28 cellular contexts compared by ENCODE assay signal in the genomic region with DNA sequence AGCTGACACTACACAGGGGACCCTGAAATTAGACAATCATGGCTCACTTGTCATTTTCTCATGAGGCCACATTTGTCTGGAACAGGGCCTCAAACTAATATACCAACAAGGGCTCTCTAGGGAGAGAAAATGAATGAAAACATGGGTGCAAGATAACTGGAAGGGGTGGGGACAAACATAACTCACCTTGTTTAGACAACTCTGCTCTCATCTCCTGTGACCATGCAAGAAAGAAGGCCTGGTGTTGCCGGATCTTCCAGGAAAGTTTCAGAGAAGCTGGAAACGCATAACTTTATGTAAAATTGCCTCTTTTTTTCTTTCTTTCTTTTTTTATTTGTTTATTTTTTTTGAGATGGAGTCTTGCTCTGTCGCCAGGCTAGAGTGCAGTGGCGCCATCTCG.
DNase-seq lines count a peak whose midpoint lies in the region; ATAC-seq, FAIRE-seq and TF ChIP-seq lines count a peak whose summit lies in the region.
"Had no signal": no experiment of that assay in that cellular context is flagged by ENCODE, and none has a peak within 500 bp of the region (broad histone marks: within the 10 kb centered on the region; RNA-seq: fewer than 3 reads in every experiment).

No MANE protein-coding gene starts in this region.

- H3K36me3 ChIP-seq in K562 (ENCODE audit: control insufficient read depth, insufficient read depth, low read length) = no peaks in the 10 kb centered on the region
- H3K36me3 ChIP-seq: BE2C; BLaER1; BLaER1 treated with 17β-estradiol and CSF1 and Interleukin-3, amounts not matched to agents 10 nM and 100 nM had no signal

- H4K20me1 ChIP-seq in K562 (replicated peaks; ENCODE audit: control insufficient read depth, insufficient read depth, low read length) = no peaks in the 10 kb centered on the region
- H4K20me1 ChIP-seq: BLaER1; BLaER1 treated with 17β-estradiol and CSF1 and Interleukin-3, amounts not matched to agents 10 nM and 100 nM had no signal

- ATAC-seq in K562 (peak; percentile 38; the same call in 1 of the 3 replicates), GM18502 (IDR thresholded peaks at IDR 0.05; ENCODE audit: poor library complexity, unreplicated experiment) (no peak)
- ATAC-seq: A549; CD8-positive, alpha-beta T cell had no signal

- TF ChIP-seq CTCF in K562 (IDR thresholded peaks at IDR 0.05 in 2 of 3, conservative IDR thresholded peaks at IDR 0.05 in 1 of 3; ENCODE audit: insufficient read depth in 2 of 3, low read depth in 1 of 3, low read length in 3 of 3) = no peak

- no peak overlapping the region for H2AFZ ChIP-seq in K562 (ENCODE audit: low read depth, low read length)

- POLR2A ChIA-PET in K562 (lab: Yijun Ruan, JAX) = no interaction called here

- no peak overlapping the region for H3K27ac ChIP-seq in K562 (ENCODE audit: extremely low read depth, low read depth, low read length)
- H3K27ac ChIP-seq: 22Rv1; A549; BLaER1; BLaER1 treated with 17β-estradiol and CSF1 and Interleukin-3, amounts not matched to agents 10 nM and 100 nM; C4-2B had no signal

- H3K27me3 ChIP-seq in K562 (ENCODE audit: control insufficient read depth in 2 of 2, insufficient read depth in 2 of 2, low read length in 2 of 2) = no peaks in the 10 kb centered on the region
- H3K27me3 ChIP-seq: BE2C; BLaER1; BLaER1 treated with 17β-estradiol and CSF1 and Interleukin-3, amounts not matched to agents 10 nM and 100 nM had no signal

- no TSS peak for BruUV-seq in K562 (replicated peaks; lab: Mats Ljungman, UMichigan)

- no peak for TF ChIP-seq RAD21 in K562 (CRISPR knock-in tag; conservative IDR thresholded peaks at IDR 0.05 in 1 of 2, IDR thresholded peaks at IDR 0.05 in 1 of 2)

- TF ChIP-seq EP300 in K562 (IDR thresholded peaks at IDR 0.05; ENCODE audit: low read length) = no peak

- no peak overlapping the region; the same call in 1 of the 2 replicates for H3K4me2 ChIP-seq in K562 (ENCODE audit: insufficient read depth, low read length)
- H3K4me2 ChIP-seq: A549; BLaER1; BLaER1 treated with 17β-estradiol and CSF1 and Interleukin-3, amounts not matched to agents 10 nM and 100 nM had no signal

- H3K9ac ChIP-seq in K562 (ENCODE audit: insufficient read depth in 1 of 2, low read depth in 2 of 2, low read length in 2 of 2) = no peak overlapping the region
- H3K9ac ChIP-seq: BLaER1; BLaER1 treated with 17β-estradiol and CSF1 and Interleukin-3, amounts not matched to agents 10 nM and 100 nM had no signal

- 54% methylated on average over 4 of the region's 5 CpGs for WGBS in K562 (ENCODE audit: insufficient coverage, low coverage, missing lambda C conversion rate)

- no peaks in the 10 kb centered on the region for H3K9me3 ChIP-seq in K562 (replicated peaks; ENCODE audit: control insufficient read depth, insufficient read depth, low read depth, low read length)
- H3K9me3 ChIP-seq: A549, BE2C had no signal

- H3K79me2 ChIP-seq in K562 (ENCODE audit: control insufficient read depth, insufficient read depth, low read length) = no peaks in the 10 kb centered on the region

- intact Hi-C loops in K562 (cut with micrococcal nuclease) = no loop called here

- peaks cover 7 to 16% of the 10 kb centered on the region in 2 experiments; a peak in 4 of 5 replicates for H3K4me1 ChIP-seq in K562 (replicated peaks in 1 of 2; ENCODE audit: control insufficient read depth in 2 of 2, insufficient read depth in 2 of 2, low read length in 2 of 2)
- H3K4me1 ChIP-seq: BE2C; BLaER1; BLaER1 treated with 17β-estradiol and CSF1 and Interleukin-3, amounts not matched to agents 10 nM and 100 nM; Caco-2 had no signal

- TF ChIP-seq POLR2A in K562 (conservative IDR thresholded peaks at IDR 0.05) = no peak

- CTCF ChIA-PET in K562 (lab: Yijun Ruan, JAX; ENCODE audit: low intra/inter-chr PET ratio) = no interaction called here

- in situ Hi-C loops in K562 (cut with MboI) = no loop called here

- FAIRE-seq in K562 (lab: Jason Lieb, UNC) = no peak
- FAIRE-seq: A204.1, A549, D721Med had no signal

- DNase-seq in K562 (ENCODE audit: extremely low read depth in 1 of 4, low spot score in 3 of 4) = no peak
- DNase-seq: 8988T; ACHN; BE2C; C1 segment of cervical spinal cord; Caco-2; Calu3; CD4-positive, alpha-beta memory T cell; CD4-positive, alpha-beta T cell; CD4-positive, CD25-positive, alpha-beta regulatory T cell; CD8-positive, alpha-beta memory T cell; CD8-positive, alpha-beta T cell; COR-L47; DMS 273 treated with DMSO at 0.1 percent for 48 hours; DMS153; DMS53; DMS79; DMS79 treated with DMSO at 0.1 percent for 48 hours; DND-41; EL had no signal

- H3K4me3 ChIP-seq in K562 = no peak overlapping the region
- H3K4me3 ChIP-seq: A549; BLaER1; BLaER1 treated with 17β-estradiol and CSF1 and Interleukin-3, amounts not matched to agents 10 nM and 100 nM had no signal

- no peaks in the 10 kb centered on the region for H3K9me1 ChIP-seq in K562 (ENCODE audit: control insufficient read depth, insufficient read depth, low read length)

TF ChIP-seq in K562, 482 proteins besides CTCF, POLR2A, EP300 and RAD21:
- TF ChIP-seq, protein P1, sequence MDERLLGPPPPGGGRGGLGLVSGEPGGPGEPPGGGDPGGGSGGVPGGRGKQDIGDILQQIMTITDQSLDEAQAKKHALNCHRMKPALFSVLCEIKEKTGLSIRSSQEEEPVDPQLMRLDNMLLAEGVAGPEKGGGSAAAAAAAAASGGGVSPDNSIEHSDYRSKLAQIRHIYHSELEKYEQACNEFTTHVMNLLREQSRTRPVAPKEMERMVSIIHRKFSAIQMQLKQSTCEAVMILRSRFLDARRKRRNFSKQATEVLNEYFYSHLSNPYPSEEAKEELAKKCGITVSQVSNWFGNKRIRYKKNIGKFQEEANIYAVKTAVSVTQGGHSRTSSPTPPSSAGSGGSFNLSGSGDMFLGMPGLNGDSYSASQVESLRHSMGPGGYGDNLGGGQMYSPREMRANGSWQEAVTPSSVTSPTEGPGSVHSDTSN (CRISPR knock-in tag; IDR thresholded peaks at IDR 0.05; ENCODE audit: low read depth) = no peak
- TF ChIP-seq, protein P1 (tag; conservative IDR thresholded peaks at IDR 0.05; ENCODE audit: low read depth) = peak; percentile 82
- TF ChIP-seq ARNT (IDR thresholded peaks at IDR 0.05) = no peak
- TF ChIP-seq MEIS2 (IDR thresholded peaks at IDR 0.05; ENCODE audit: partially characterized antibody) = peak; percentile 78
- TF ChIP-seq, protein P2, sequence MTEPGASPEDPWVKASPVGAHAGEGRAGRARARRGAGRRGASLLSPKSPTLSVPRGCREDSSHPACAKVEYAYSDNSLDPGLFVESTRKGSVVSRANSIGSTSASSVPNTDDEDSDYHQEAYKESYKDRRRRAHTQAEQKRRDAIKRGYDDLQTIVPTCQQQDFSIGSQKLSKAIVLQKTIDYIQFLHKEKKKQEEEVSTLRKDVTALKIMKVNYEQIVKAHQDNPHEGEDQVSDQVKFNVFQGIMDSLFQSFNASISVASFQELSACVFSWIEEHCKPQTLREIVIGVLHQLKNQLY (CRISPR knock-in tag; conservative IDR thresholded peaks at IDR 0.05) = no peak
- TF ChIP-seq, protein P3, sequence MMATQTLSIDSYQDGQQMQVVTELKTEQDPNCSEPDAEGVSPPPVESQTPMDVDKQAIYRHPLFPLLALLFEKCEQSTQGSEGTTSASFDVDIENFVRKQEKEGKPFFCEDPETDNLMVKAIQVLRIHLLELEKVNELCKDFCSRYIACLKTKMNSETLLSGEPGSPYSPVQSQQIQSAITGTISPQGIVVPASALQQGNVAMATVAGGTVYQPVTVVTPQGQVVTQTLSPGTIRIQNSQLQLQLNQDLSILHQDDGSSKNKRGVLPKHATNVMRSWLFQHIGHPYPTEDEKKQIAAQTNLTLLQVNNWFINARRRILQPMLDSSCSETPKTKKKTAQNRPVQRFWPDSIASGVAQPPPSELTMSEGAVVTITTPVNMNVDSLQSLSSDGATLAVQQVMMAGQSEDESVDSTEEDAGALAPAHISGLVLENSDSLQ (IDR thresholded peaks at IDR 0.05) = peak; percentile 55
- TF ChIP-seq C11orf30 (IDR thresholded peaks at IDR 0.05; ENCODE audit: low read depth) = no peak
